Comparison of ENCODE assay signal across 17 cellular contexts in genomic region chr10:120414946-120415345, GRCh38. TPM values are rescaled to one million over a fixed set of nuclear protein-coding genes. Genes with fewer than 3 reads are reported as not detected.
DNase-seq lines count a peak whose midpoint lies in the region; ATAC-seq and TF ChIP-seq lines count a peak whose summit lies in the region.
"Had no signal": no experiment of that assay in that cellular context is flagged by ENCODE, and none has a peak within 500 bp of the region (broad histone marks: within the 10 kb centered on the region; RNA-seq: fewer than 3 reads in every experiment).

No MANE protein-coding gene starts in this region.

- H3K27me3 ChIP-seq in SK-N-SH (ENCODE audit: insufficient read depth), result no peaks in the 10 kb centered on the region
- H3K27me3 ChIP-seq in osteoblast (ENCODE audit: insufficient read depth, low read length), result no peaks in the 10 kb centered on the region
- H3K27me3 ChIP-seq: BLaER1 had no signal

- CTCF ChIA-PET in SK-N-SH (lab: Yijun Ruan, JAX), result no interaction called here

- peaks cover 12% of the 10 kb centered on the region for H3K4me1 Mint-ChIP-seq in osteocyte (ENCODE audit: unreplicated experiment)
- H3K4me1 Mint-ChIP-seq: CD8-positive, alpha-beta memory T cell had no signal

- H3K27ac Mint-ChIP-seq in osteocyte (ENCODE audit: unreplicated experiment), result no peak overlapping the region
- H3K27ac Mint-ChIP-seq: CD8-positive, alpha-beta memory T cell had no signal

- no peaks in the 10 kb centered on the region for H3K9me3 Mint-ChIP-seq in osteocyte (ENCODE audit: unreplicated experiment)

- peaks cover 46% of the 10 kb centered on the region for H3F3A ChIP-seq in SK-N-SH (replicated peaks; ENCODE audit: insufficient read depth)

- no peaks in the 10 kb centered on the region for H4K20me1 ChIP-seq in SK-N-SH (ENCODE audit: insufficient read depth)
- no peaks in the 10 kb centered on the region for H4K20me1 ChIP-seq in osteoblast (ENCODE audit: insufficient read depth, low read length)
- H4K20me1 ChIP-seq: BLaER1 had no signal

- H3K36me3 ChIP-seq in SK-N-SH (replicated peaks in 1 of 2; ENCODE audit: control insufficient read depth in 1 of 2, insufficient read depth in 2 of 2, low read length in 1 of 2) (no peaks in the 10 kb centered on the region), osteoblast (ENCODE audit: insufficient read depth, low read length) (no peaks in the 10 kb centered on the region)
- H3K36me3 ChIP-seq: BLaER1 had no signal

- TF ChIP-seq EP300 in SK-N-SH (IDR thresholded peaks at IDR 0.05; ENCODE audit: borderline replicate concordance in 1 of 2, low read depth in 1 of 2, low read length in 1 of 2), result no peak

- H3K79me2 ChIP-seq in SK-N-SH (ENCODE audit: insufficient read depth), result no peaks in the 10 kb centered on the region
- H3K79me2 ChIP-seq in osteoblast (ENCODE audit: insufficient read depth, low read length), result no peaks in the 10 kb centered on the region

- TF ChIP-seq CTCF in SK-N-SH (IDR thresholded peaks at IDR 0.05), result no peak
- TF ChIP-seq CTCF in osteoblast (IDR thresholded peaks at IDR 0.05; ENCODE audit: extremely low read depth, low read depth, low read length), result no peak
- TF ChIP-seq CTCF in osteocyte (IDR thresholded peaks at IDR 0.05), result no peak

- TF ChIP-seq RAD21 in SK-N-SH (IDR thresholded peaks at IDR 0.05; ENCODE audit: low read length), result no peak

- no peak overlapping the region for H3K4me3 Mint-ChIP-seq in osteocyte (ENCODE audit: unreplicated experiment)
- H3K4me3 Mint-ChIP-seq: CD8-positive, alpha-beta memory T cell had no signal

- H3K27ac ChIP-seq in SK-N-SH (ENCODE audit: low read depth in 2 of 2, low read length in 1 of 2), result peak overlapping the region in 1 of 2 experiments; percentile 98; a peak in 2 of 4 replicates
- H3K27ac ChIP-seq in osteoblast (ENCODE audit: low read depth, low read length), result peak overlapping the region; percentile 94
- H3K27ac ChIP-seq: 22Rv1, BLaER1, HL-60 had no signal

- H3K4me3 ChIP-seq in SK-N-SH (ENCODE audit: low read depth in 2 of 2, low read length in 1 of 2) (no peak overlapping the region), osteoblast (ENCODE audit: insufficient read depth, low read length) (no peak overlapping the region)
- H3K4me3 ChIP-seq: BLaER1 had no signal

- H2AFZ ChIP-seq in SK-N-SH (ENCODE audit: low read depth) (no peak overlapping the region), osteoblast (ENCODE audit: low read length) (no peak overlapping the region)

- DNase-seq in SK-N-SH (no peak), glomerular visceral epithelial cell (ENCODE audit: extremely low spot score) (peak; percentile 32), osteoblast (ENCODE audit: insufficient read length, low spot score, missing footprints) (no peak), osteocyte (ENCODE audit: extremely low spot score, unreplicated experiment) (no peak), COR-L47 (lab: John Stamatoyannopoulos, UW) (no peak), SIG-M5 (lab: John Stamatoyannopoulos, UW) (no peak)
- DNase-seq in activated CD4-positive, alpha-beta T cell treated with anti-CD3 and anti-CD28 coated beads for 48 hours, result no peak
- DNase-seq: AML-193; CD8-positive, alpha-beta memory T cell; DMS53; GF-D8; HCEC 1CT had no signal

- 50% methylated on average over 3 of the region's 3 CpGs for WGBS in SK-N-SH (ENCODE audit: low lambda C conversion rate)

- H3K4me2 ChIP-seq in SK-N-SH (no peak overlapping the region), osteoblast (ENCODE audit: insufficient read depth, low read length) (no peak overlapping the region)
- H3K4me2 ChIP-seq: BLaER1 had no signal

- no peaks in the 10 kb centered on the region for H3K36me3 Mint-ChIP-seq in osteocyte (ENCODE audit: unreplicated experiment)
- H3K36me3 Mint-ChIP-seq: CD8-positive, alpha-beta memory T cell had no signal

- peaks cover 0 to 11% of the 10 kb centered on the region in 2 experiments; a peak in 1 of 4 replicates for H3K4me1 ChIP-seq in SK-N-SH (ENCODE audit: control insufficient read depth in 1 of 2, insufficient read depth in 2 of 2, low read depth in 1 of 2, low read length in 1 of 2)
- H3K4me1 ChIP-seq in osteoblast (ENCODE audit: insufficient read depth, low read length), result peaks cover 29% of the 10 kb centered on the region
- H3K4me1 ChIP-seq: BLaER1 had no signal

- ATAC-seq in SK-N-SH treated with all-trans-retinoic acid at 6 μM for 48 hours, result no peak

- no peaks in the 10 kb centered on the region for H3K9me2 ChIP-seq in SK-N-SH

- POLR2A ChIA-PET in SK-N-SH (lab: Yijun Ruan, JAX), result no interaction called here

- no peaks in the 10 kb centered on the region for H3K27me3 Mint-ChIP-seq in osteocyte (ENCODE audit: unreplicated experiment)

- peaks cover 4% of the 10 kb centered on the region; the same call in 1 of the 2 replicates for H3K9me3 ChIP-seq in SK-N-SH
- H3K9me3 ChIP-seq in osteoblast (ENCODE audit: low read depth, low read length), result no peaks in the 10 kb centered on the region
- H3K9me3 ChIP-seq: BLaER1 had no signal

- H3K9ac ChIP-seq in SK-N-SH, result peak overlapping the region; percentile 66; the same call in 1 of the 2 replicates
- H3K9ac ChIP-seq: BLaER1 had no signal

TF ChIP-seq in SK-N-SH, 30 proteins besides CTCF, POLR2A, EP300 and RAD21:
- TF ChIP-seq MXI1 (IDR thresholded peaks at IDR 0.05; ENCODE audit: low read depth, low read length) (no peak), PBX3 (IDR thresholded peaks at IDR 0.05) (peak; percentile 53; the same call in 1 of the 2 replicates)

TF ChIP-seq in SK-N-SH treated with all-trans-retinoic acid at 6 μM for 48 hours, 23 proteins besides CTCF, POLR2A, EP300 and RAD21:
- TF ChIP-seq TCF4 (CRISPR knock-in tag; IDR thresholded peaks at IDR 0.05; ENCODE audit: borderline replicate concordance), result no peak
- TF ChIP-seq CSRNP3 (CRISPR knock-in tag; IDR thresholded peaks at IDR 0.05), result no peak
- no peak for TF ChIP-seq POU6F1 (CRISPR knock-in tag; IDR thresholded peaks at IDR 0.05; ENCODE audit: borderline replicate concordance, low read depth)
- no peak for TF ChIP-seq CSDC2 (CRISPR knock-in tag; IDR thresholded peaks at IDR 0.05)

RNA-seq across cellular contexts. Expression of gene PLPP4, which starts 42.1 kb away (rescaled TPM):
- 27.9 and 30.3 TPM in 2 replicates for polyA plus RNA-seq in SK-N-SH (2012; rRNA removed)
- polyA plus RNA-seq in SK-N-SH (2012; cell fraction: cytosol; rRNA removed), result 20.8 and 24.0 TPM in 2 replicates
- polyA plus RNA-seq in SK-N-SH (2012; cell fraction: nucleus; rRNA removed), result 30.8 and 38.2 TPM in 2 replicates
- total RNA-seq in osteoblast, result 8.0 and 16.5 TPM in 2 replicates
- total RNA-seq in osteocyte, result 1.9 and 2.0 TPM in 2 replicates
- total RNA-seq: A673; CD8-positive, alpha-beta memory T cell had no signal
- polyA plus RNA-seq: CD8-positive, alpha-beta memory T cell had no signal
